In genomic region chr17:42866631-42867575, GRCh38 we compare ENCODE assay signal across 1 cellular context.
TF ChIP-seq lines count a peak whose summit lies in the region.

No MANE protein-coding gene starts in this region.

TF ChIP-seq in HepG2, 621 proteins besides CTCF, POLR2A, EP300 and RAD21 (continued from another document):
- TF ChIP-seq ZNF142 (CRISPR knock-in tag; IDR thresholded peaks at IDR 0.05), result no peak
- TF ChIP-seq ZNF740 (CRISPR knock-in tag; IDR thresholded peaks at IDR 0.05), result no peak
- no peak for TF ChIP-seq DRAP1 (CRISPR knock-in tag; IDR thresholded peaks at IDR 0.05)
- peak; percentile 86 for TF ChIP-seq NCOA2 (CRISPR knock-in tag; IDR thresholded peaks at IDR 0.05)
- 0 out of 2 replicates have a peak, but pooled peaks have one; percentile 83 for TF ChIP-seq ZBTB3 (CRISPR knock-in tag; IDR thresholded peaks at IDR 0.05; ENCODE audit: borderline replicate concordance, low read depth)
- TF ChIP-seq SRSF4 (IDR thresholded peaks at IDR 0.05; ENCODE audit: low read depth, low read length, poor library complexity, severe bottlenecking), result no peak
- no peak for TF ChIP-seq ZNF777 (CRISPR knock-in tag; IDR thresholded peaks at IDR 0.05)
- TF ChIP-seq SNRNP70 (IDR thresholded peaks at IDR 0.05; ENCODE audit: low read depth, low read length), result no peak
- no peak for TF ChIP-seq RBM39 (IDR thresholded peaks at IDR 0.05; ENCODE audit: low read depth, low read length, poor library complexity, severe bottlenecking)
- TF ChIP-seq ZNF503 (CRISPR knock-in tag; IDR thresholded peaks at IDR 0.05), result peak; percentile 78
- peak; percentile 17; the same call in 1 of the 2 replicates for TF ChIP-seq ZNF317 (CRISPR knock-in tag; IDR thresholded peaks at IDR 0.05)
- no peak for TF ChIP-seq IRF9 (CRISPR knock-in tag; IDR thresholded peaks at IDR 0.05; ENCODE audit: borderline replicate concordance)
- no peak for TF ChIP-seq ZNF720 (CRISPR knock-in tag; IDR thresholded peaks at IDR 0.05)
- no peak for TF ChIP-seq ELF1 (CRISPR knock-in tag; IDR thresholded peaks at IDR 0.05)
- TF ChIP-seq GLI4 (CRISPR knock-in tag; IDR thresholded peaks at IDR 0.05; ENCODE audit: borderline replicate concordance), result no peak
- no peak for TF ChIP-seq HOXA9 (CRISPR knock-in tag; IDR thresholded peaks at IDR 0.05; ENCODE audit: borderline replicate concordance)
- no peak for TF ChIP-seq KLF9 (CRISPR knock-in tag; IDR thresholded peaks at IDR 0.05; ENCODE audit: low read depth)
- TF ChIP-seq NFE2L1 (CRISPR knock-in tag; IDR thresholded peaks at IDR 0.05; ENCODE audit: borderline replicate concordance), result no peak
- no peak for TF ChIP-seq CBFB (CRISPR knock-in tag; IDR thresholded peaks at IDR 0.05)
- TF ChIP-seq FUBP1 (CRISPR knock-in tag; IDR thresholded peaks at IDR 0.05; ENCODE audit: borderline replicate concordance), result peak; percentile 65; the same call in 1 of the 2 replicates
- peak; percentile 79 for TF ChIP-seq NR2C2 (CRISPR knock-in tag; IDR thresholded peaks at IDR 0.05; ENCODE audit: borderline replicate concordance)
- no peak for TF ChIP-seq PCBP1 (IDR thresholded peaks at IDR 0.05; ENCODE audit: borderline replicate concordance, low read depth, low read length)
- no peak for TF ChIP-seq KLF13 (CRISPR knock-in tag; IDR thresholded peaks at IDR 0.05)
- peak; percentile 97 for TF ChIP-seq RARA (CRISPR knock-in tag; IDR thresholded peaks at IDR 0.05)
- no peak for TF ChIP-seq ZNF446 (CRISPR knock-in tag; IDR thresholded peaks at IDR 0.05)
- no peak for TF ChIP-seq DZIP1 (CRISPR knock-in tag; IDR thresholded peaks at IDR 0.05)
- TF ChIP-seq ETS1 (CRISPR knock-in tag; IDR thresholded peaks at IDR 0.05), result no peak
- TF ChIP-seq HOXA5 (CRISPR knock-in tag; IDR thresholded peaks at IDR 0.05), result peak; percentile 42; the same call in 1 of the 2 replicates
- TF ChIP-seq ZNF788 (CRISPR knock-in tag; IDR thresholded peaks at IDR 0.05; ENCODE audit: borderline replicate concordance), result no peak
- TF ChIP-seq SNAPC4 (CRISPR knock-in tag; IDR thresholded peaks at IDR 0.05), result no peak
- peak; percentile 80 for TF ChIP-seq PHF21A (CRISPR knock-in tag; IDR thresholded peaks at IDR 0.05)
- no peak for TF ChIP-seq EZH2 (conservative IDR thresholded peaks at IDR 0.05; ENCODE audit: low read depth, low read length)
- no peak for TF ChIP-seq ZNF570 (CRISPR knock-in tag; IDR thresholded peaks at IDR 0.05; ENCODE audit: borderline replicate concordance)
- TF ChIP-seq YEATS2 (CRISPR knock-in tag; IDR thresholded peaks at IDR 0.05; ENCODE audit: borderline replicate concordance), result no peak
- no peak for TF ChIP-seq ZNF598 (CRISPR knock-in tag; IDR thresholded peaks at IDR 0.05; ENCODE audit: borderline replicate concordance)
- no peak for TF ChIP-seq ZFAT (CRISPR knock-in tag; conservative IDR thresholded peaks at IDR 0.05)
- no peak for TF ChIP-seq ZBTB8A (CRISPR knock-in tag; IDR thresholded peaks at IDR 0.05; ENCODE audit: borderline replicate concordance, low read depth)
